In genomic region chr9:4982720-4983482, GRCh38 we compare ENCODE assay signal across 1 cellular context.
TF ChIP-seq lines count a peak whose summit lies in the region.

No MANE protein-coding gene starts in this region.

TF ChIP-seq in GM12878, 131 proteins besides CTCF, POLR2A, EP300 and RAD21 (continued from another document and continues in another):
- TF ChIP-seq ZBTB11 (CRISPR knock-in tag; IDR thresholded peaks at IDR 0.05) (no peak), POLR2AphosphoS5 (IDR thresholded peaks at IDR 0.05; ENCODE audit: low read length) (no peak), CREM (IDR thresholded peaks at IDR 0.05; ENCODE audit: low read depth) (peak; percentile 67; the same call in 1 of the 2 replicates), ASH2L (IDR thresholded peaks at IDR 0.05; ENCODE audit: borderline replicate concordance, low read depth) (no peak), YY1 (IDR thresholded peaks at IDR 0.05; ENCODE audit: low read depth, low read length) (no peak), HCFC1 (IDR thresholded peaks at IDR 0.05; ENCODE audit: low read length) (no peak), CUX1 (IDR thresholded peaks at IDR 0.05; ENCODE audit: insufficient replicate concordance, low read depth, low read length) (no peak), TARDBP (IDR thresholded peaks at IDR 0.05; ENCODE audit: borderline replicate concordance) (no peak), PML (IDR thresholded peaks at IDR 0.05; ENCODE audit: low read length) (no peak), E2F4 (IDR thresholded peaks at IDR 0.05; ENCODE audit: low read depth, low read length) (no peak), EGR1 (IDR thresholded peaks at IDR 0.05; ENCODE audit: borderline replicate concordance in 1 of 2, low read depth in 2 of 2, low read length in 2 of 2) (no peak), IKZF2 (IDR thresholded peaks at IDR 0.05) (0 out of 4 replicates have a peak, but pooled peaks have one; percentile 24 to 25), NR2C1 (IDR thresholded peaks at IDR 0.05) (no peak), ZNF274 (IDR thresholded peaks at IDR 0.05; ENCODE audit: insufficient read depth, insufficient read length) (no peak), BCLAF1 (IDR thresholded peaks at IDR 0.05) (no peak), KDM1A (IDR thresholded peaks at IDR 0.05; ENCODE audit: borderline replicate concordance) (no peak), IKZF1 (conservative IDR thresholded peaks at IDR 0.05) (0 out of 2 replicates have a peak, but pooled peaks have one; percentile 16), MEF2A (IDR thresholded peaks at IDR 0.05; ENCODE audit: insufficient read depth, low read depth, low read length) (0 out of 2 replicates have a peak, but pooled peaks have one; percentile 14), ZBED1 (IDR thresholded peaks at IDR 0.05; ENCODE audit: borderline replicate concordance) (no peak), NFIC (IDR thresholded peaks at IDR 0.05; ENCODE audit: low read depth, low read length) (peak; percentile 69; the same call in 1 of the 2 replicates), PRDM15 (CRISPR knock-in tag; IDR thresholded peaks at IDR 0.05) (no peak), PAX8 (IDR thresholded peaks at IDR 0.05) (no peak)
- TF ChIP-seq, protein P1, sequence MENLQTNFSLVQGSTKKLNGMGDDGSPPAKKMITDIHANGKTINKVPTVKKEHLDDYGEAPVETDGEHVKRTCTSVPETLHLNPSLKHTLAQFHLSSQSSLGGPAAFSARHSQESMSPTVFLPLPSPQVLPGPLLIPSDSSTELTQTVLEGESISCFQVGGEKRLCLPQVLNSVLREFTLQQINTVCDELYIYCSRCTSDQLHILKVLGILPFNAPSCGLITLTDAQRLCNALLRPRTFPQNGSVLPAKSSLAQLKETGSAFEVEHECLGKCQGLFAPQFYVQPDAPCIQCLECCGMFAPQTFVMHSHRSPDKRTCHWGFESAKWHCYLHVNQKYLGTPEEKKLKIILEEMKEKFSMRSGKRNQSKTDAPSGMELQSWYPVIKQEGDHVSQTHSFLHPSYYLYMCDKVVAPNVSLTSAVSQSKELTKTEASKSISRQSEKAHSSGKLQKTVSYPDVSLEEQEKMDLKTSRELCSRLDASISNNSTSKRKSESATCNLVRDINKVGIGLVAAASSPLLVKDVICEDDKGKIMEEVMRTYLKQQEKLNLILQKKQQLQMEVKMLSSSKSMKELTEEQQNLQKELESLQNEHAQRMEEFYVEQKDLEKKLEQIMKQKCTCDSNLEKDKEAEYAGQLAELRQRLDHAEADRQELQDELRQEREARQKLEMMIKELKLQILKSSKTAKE (IDR thresholded peaks at IDR 0.05; ENCODE audit: low read depth, poor library complexity, severe bottlenecking): peak; percentile 19
- TF ChIP-seq, protein P2, sequence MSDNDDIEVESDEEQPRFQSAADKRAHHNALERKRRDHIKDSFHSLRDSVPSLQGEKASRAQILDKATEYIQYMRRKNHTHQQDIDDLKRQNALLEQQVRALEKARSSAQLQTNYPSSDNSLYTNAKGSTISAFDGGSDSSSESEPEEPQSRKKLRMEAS (IDR thresholded peaks at IDR 0.05; ENCODE audit: low read depth, low read length): no peak
- TF ChIP-seq, protein P3, sequence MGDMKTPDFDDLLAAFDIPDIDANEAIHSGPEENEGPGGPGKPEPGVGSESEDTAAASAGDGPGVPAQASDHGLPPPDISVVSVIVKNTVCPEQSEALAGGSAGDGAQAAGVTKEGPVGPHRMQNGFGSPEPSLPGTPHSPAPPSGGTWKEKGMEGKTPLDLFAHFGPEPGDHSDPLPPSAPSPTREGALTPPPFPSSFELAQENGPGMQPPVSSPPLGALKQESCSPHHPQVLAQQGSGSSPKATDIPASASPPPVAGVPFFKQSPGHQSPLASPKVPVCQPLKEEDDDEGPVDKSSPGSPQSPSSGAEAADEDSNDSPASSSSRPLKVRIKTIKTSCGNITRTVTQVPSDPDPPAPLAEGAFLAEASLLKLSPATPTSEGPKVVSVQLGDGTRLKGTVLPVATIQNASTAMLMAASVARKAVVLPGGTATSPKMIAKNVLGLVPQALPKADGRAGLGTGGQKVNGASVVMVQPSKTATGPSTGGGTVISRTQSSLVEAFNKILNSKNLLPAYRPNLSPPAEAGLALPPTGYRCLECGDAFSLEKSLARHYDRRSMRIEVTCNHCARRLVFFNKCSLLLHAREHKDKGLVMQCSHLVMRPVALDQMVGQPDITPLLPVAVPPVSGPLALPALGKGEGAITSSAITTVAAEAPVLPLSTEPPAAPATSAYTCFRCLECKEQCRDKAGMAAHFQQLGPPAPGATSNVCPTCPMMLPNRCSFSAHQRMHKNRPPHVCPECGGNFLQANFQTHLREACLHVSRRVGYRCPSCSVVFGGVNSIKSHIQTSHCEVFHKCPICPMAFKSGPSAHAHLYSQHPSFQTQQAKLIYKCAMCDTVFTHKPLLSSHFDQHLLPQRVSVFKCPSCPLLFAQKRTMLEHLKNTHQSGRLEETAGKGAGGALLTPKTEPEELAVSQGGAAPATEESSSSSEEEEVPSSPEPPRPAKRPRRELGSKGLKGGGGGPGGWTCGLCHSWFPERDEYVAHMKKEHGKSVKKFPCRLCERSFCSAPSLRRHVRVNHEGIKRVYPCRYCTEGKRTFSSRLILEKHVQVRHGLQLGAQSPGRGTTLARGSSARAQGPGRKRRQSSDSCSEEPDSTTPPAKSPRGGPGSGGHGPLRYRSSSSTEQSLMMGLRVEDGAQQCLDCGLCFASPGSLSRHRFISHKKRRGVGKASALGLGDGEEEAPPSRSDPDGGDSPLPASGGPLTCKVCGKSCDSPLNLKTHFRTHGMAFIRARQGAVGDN (IDR thresholded peaks at IDR 0.05): no peak
- TF ChIP-seq, protein P4, sequence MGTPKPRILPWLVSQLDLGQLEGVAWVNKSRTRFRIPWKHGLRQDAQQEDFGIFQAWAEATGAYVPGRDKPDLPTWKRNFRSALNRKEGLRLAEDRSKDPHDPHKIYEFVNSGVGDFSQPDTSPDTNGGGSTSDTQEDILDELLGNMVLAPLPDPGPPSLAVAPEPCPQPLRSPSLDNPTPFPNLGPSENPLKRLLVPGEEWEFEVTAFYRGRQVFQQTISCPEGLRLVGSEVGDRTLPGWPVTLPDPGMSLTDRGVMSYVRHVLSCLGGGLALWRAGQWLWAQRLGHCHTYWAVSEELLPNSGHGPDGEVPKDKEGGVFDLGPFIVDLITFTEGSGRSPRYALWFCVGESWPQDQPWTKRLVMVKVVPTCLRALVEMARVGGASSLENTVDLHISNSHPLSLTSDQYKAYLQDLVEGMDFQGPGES (IDR thresholded peaks at IDR 0.05): no peak
- TF ChIP-seq, protein P5, sequence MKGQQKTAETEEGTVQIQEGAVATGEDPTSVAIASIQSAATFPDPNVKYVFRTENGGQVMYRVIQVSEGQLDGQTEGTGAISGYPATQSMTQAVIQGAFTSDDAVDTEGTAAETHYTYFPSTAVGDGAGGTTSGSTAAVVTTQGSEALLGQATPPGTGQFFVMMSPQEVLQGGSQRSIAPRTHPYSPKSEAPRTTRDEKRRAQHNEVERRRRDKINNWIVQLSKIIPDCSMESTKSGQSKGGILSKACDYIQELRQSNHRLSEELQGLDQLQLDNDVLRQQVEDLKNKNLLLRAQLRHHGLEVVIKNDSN (IDR thresholded peaks at IDR 0.05; ENCODE audit: borderline replicate concordance, extremely low read length, insufficient read depth, low read depth, low read length): no peak
